In genomic region chr12:56152132-56152755, GRCh38 we compare ENCODE assay signal across 8 cellular contexts. TPM values are rescaled to one million over a fixed set of nuclear protein-coding genes. Genes with fewer than 3 reads are reported as not detected.
DNase-seq lines count a peak whose midpoint lies in the region; ATAC-seq, FAIRE-seq and TF ChIP-seq lines count a peak whose summit lies in the region.

TSS of gene MYL6B (plus strand) at chr12:56152587. CDS start at chr12:56153919, 1,332 bp downstream.

- no peaks in the 10 kb centered on the region for H3K27me3 ChIP-seq in ascending aorta
- H3K27me3 ChIP-seq in aorta (ENCODE audit: control insufficient read depth in 1 of 2, insufficient read depth in 2 of 2, low read length in 1 of 2): no peaks in the 10 kb centered on the region

- intact Hi-C loops in ascending aorta (cut with DNase I) (no loop called here), aorta (cut with DNase I) (no loop called here)

- ATAC-seq in HG02973 (IDR thresholded peaks at IDR 0.05; ENCODE audit: unreplicated experiment) (peak; percentile 76), aorta (ENCODE audit: low FRiP score) (peak; percentile 95)

- H3K36me3 ChIP-seq in ascending aorta (no peaks in the 10 kb centered on the region), aorta (ENCODE audit: control insufficient read depth in 1 of 2, insufficient read depth in 2 of 2, low read length in 1 of 2) (no peaks in the 10 kb centered on the region)

- 0% methylated on average over 37 of the region's 37 CpGs for WGBS in aorta, 2 donors

- peaks cover 35% of the 10 kb centered on the region for H3K4me1 Mint-ChIP-seq in T-helper 2 cell treated with Interferon-gamma antibody and Interleukin-4, amounts not matched to agents 5 μg/mL and 100 μg/mL, for 36 hours (ENCODE audit: low read depth)

- peak; percentile 92 for FAIRE-seq in GM18507 (lab: Jason Lieb, UNC)

- no peaks in the 10 kb centered on the region for H3K9me3 Mint-ChIP-seq in T-helper 2 cell treated with Interferon-gamma antibody and Interleukin-4, amounts not matched to agents 5 μg/mL and 100 μg/mL, for 36 hours

- H3K4me1 ChIP-seq in ascending aorta (peaks cover 0 to 24% of the 10 kb centered on the region in 2 donors), aorta (ENCODE audit: control insufficient read depth in 1 of 2, insufficient read depth in 2 of 2, low read length in 2 of 2) (no peaks in the 10 kb centered on the region)

- DNase-seq in GM18507 (ENCODE audit: extremely low spot score, insufficient read length, low read depth): peak; percentile 80
- DNase-seq in NCI-H2029 (lab: John Stamatoyannopoulos, UW): peak; percentile 92
- peak; percentile 97 for DNase-seq in T-helper 2 cell treated with Interferon-gamma antibody and Interleukin-4, amounts not matched to agents 5 μg/mL and 100 μg/mL, for 36 hours (ENCODE audit: low spot score)
- peak; percentile 69 to 96 for DNase-seq in ascending aorta (ENCODE audit: low spot score in 2 of 2)
- DNase-seq in hepatic stellate cell (ENCODE audit: low spot score): peak; percentile 95
- peak; percentile 82 for DNase-seq in renal cortical epithelial cell (ENCODE audit: low read depth)
- DNase-seq in aorta: peak; percentile 97 to 99

- H3K27me3 Mint-ChIP-seq in T-helper 2 cell treated with Interferon-gamma antibody and Interleukin-4, amounts not matched to agents 5 μg/mL and 100 μg/mL, for 36 hours (ENCODE audit: low read depth): no peaks in the 10 kb centered on the region

- no peaks in the 10 kb centered on the region for H3K9me3 ChIP-seq in ascending aorta
- no peaks in the 10 kb centered on the region for H3K9me3 ChIP-seq in aorta (ENCODE audit: control insufficient read depth, low read length)

- peaks cover 14% of the 10 kb centered on the region for H3K36me3 Mint-ChIP-seq in T-helper 2 cell treated with Interferon-gamma antibody and Interleukin-4, amounts not matched to agents 5 μg/mL and 100 μg/mL, for 36 hours (ENCODE audit: low read depth)

- H3K4me3 Mint-ChIP-seq in T-helper 2 cell treated with Interferon-gamma antibody and Interleukin-4, amounts not matched to agents 5 μg/mL and 100 μg/mL, for 36 hours: peak within 1 kb of the TSS; percentile 94

- no peak for TF ChIP-seq CTCF in ascending aorta (IDR thresholded peaks at IDR 0.05)

- peak within 1 kb of the TSS; percentile 100 for H3K27ac Mint-ChIP-seq in T-helper 2 cell treated with Interferon-gamma antibody and Interleukin-4, amounts not matched to agents 5 μg/mL and 100 μg/mL, for 36 hours

- H3K27ac ChIP-seq in ascending aorta (peak within 1 kb of the TSS; percentile 86 to 91), aorta (ENCODE audit: low read depth in 1 of 2, low read length in 2 of 2) (peak within 1 kb of the TSS in 1 of 2 donors; percentile 62)

- H3K4me3 ChIP-seq in ascending aorta: peak within 1 kb of the TSS; percentile 68 to 93
- peak within 1 kb of the TSS; percentile 66 for H3K4me3 ChIP-seq in aorta (ENCODE audit: low read length in 2 of 2)

RNA-seq across cellular contexts. Expression of gene MYL6B, which starts in this region (rescaled TPM):
- total RNA-seq in ascending aorta: 53.6 TPM
- 57.8 and 70.2 TPM in 2 replicates for total RNA-seq in renal cortical epithelial cell
- total RNA-seq in aorta: 10 to 100 TPM; 30.2 to 34.2 TPM
- 100 to 1,000 TPM in 1 of 2 donors, 10 to 100 TPM in 1; 66.6 to 101 TPM for polyA plus RNA-seq in aorta
